ENCODE assay signal across 12 cellular contexts in genomic region chr6:158655569-158656450, GRCh38. TPM values are rescaled to one million over a fixed set of nuclear protein-coding genes. Genes with fewer than 3 reads are reported as not detected.
DNase-seq lines count a peak whose midpoint lies in the region; ATAC-seq, FAIRE-seq and TF ChIP-seq lines count a peak whose summit lies in the region.
"Had no signal": no experiment of that assay in that cellular context is flagged by ENCODE, and none has a peak within 500 bp of the region (broad histone marks: within the 10 kb centered on the region; RNA-seq: fewer than 3 reads in every experiment).

No MANE protein-coding gene starts in this region.

- H3K27me3 ChIP-seq in gastroesophageal sphincter (no peaks in the 10 kb centered on the region), transverse colon (no peaks in the 10 kb centered on the region)
- H3K27me3 ChIP-seq: foreskin keratinocyte had no signal

- no peak for FAIRE-seq in GM19239 (lab: Jason Lieb, UNC)
- FAIRE-seq: GM18507 had no signal

- no peaks in the 10 kb centered on the region for H3K9me3 ChIP-seq in gastroesophageal sphincter
- no peaks in the 10 kb centered on the region for H3K9me3 ChIP-seq in transverse colon

- no peaks in the 10 kb centered on the region for H3K36me3 ChIP-seq in gastroesophageal sphincter
- no peaks in the 10 kb centered on the region for H3K36me3 ChIP-seq in transverse colon

- 86 to 90% methylated on average over 7 to 20 of the region's 22 CpGs for WGBS in gastroesophageal sphincter (ENCODE audit: low coverage in 1 of 2), 2 donors
- WGBS in transverse colon (ENCODE audit: low coverage in 1 of 2), 2 donors, result 87 to 92% methylated on average over 10 to 22 of the region's 22 CpGs

- intact Hi-C loops in transverse colon (cut with DNase I; ENCODE audit: low total_unique reads), result no loop called here

- in situ Hi-C loops in transverse colon (cut with MboI; ENCODE audit: low pct_ligation_motif_present in 1 of 4, low pct_unique_long_range_greater_than_20kb in 1 of 4, low sequenced_read_pairs in 3 of 4), result no loop called here

- TF ChIP-seq EP300 in gastroesophageal sphincter (IDR thresholded peaks at IDR 0.05) (no peak), transverse colon (IDR thresholded peaks at IDR 0.05; ENCODE audit: low read depth) (no peak)

- peaks cover 0 to 23% (median 11%) of the 10 kb centered on the region in 3 donors for H3K4me1 ChIP-seq in gastroesophageal sphincter
- H3K4me1 ChIP-seq in transverse colon, result peaks cover 0 to 35% (median 9%) of the 10 kb centered on the region in 4 donors
- H3K4me1 ChIP-seq: foreskin keratinocyte had no signal

- TF ChIP-seq CTCF in gastroesophageal sphincter (IDR thresholded peaks at IDR 0.05) (no peak), transverse colon (IDR thresholded peaks at IDR 0.05) (no peak)

- H3K4me3 ChIP-seq in gastroesophageal sphincter (no peak overlapping the region), transverse colon (no peak overlapping the region)

- no peak for ATAC-seq in gastroesophageal sphincter
- ATAC-seq in GM19023 (IDR thresholded peaks at IDR 0.05; ENCODE audit: unreplicated experiment), result no peak
- no peak for ATAC-seq in HG03521 (IDR thresholded peaks at IDR 0.05; ENCODE audit: unreplicated experiment)
- ATAC-seq: foreskin keratinocyte had no signal

- TF ChIP-seq POLR2A in gastroesophageal sphincter (IDR thresholded peaks at IDR 0.05) (no peak), transverse colon (IDR thresholded peaks at IDR 0.05) (no peak)

- H3K27ac ChIP-seq in gastroesophageal sphincter (peak overlapping the region in 3 of 4 donors; percentile 79 to 88 (median 79)), transverse colon (peak overlapping the region; percentile 78 to 85 (median 81))
- H3K27ac ChIP-seq: foreskin keratinocyte had no signal

- peak; percentile 57 for DNase-seq in activated CD8-positive, alpha-beta memory T cell treated with anti-CD3 and anti-CD28 coated beads for 24 hours
- no peak for DNase-seq in activated CD8-positive, alpha-beta memory T cell treated with anti-CD3 and anti-CD28 coated beads, Interleukin-2, amount 50 U/mL, for 4 hours
- DNase-seq in SHP77 (lab: John Stamatoyannopoulos, UW) (peak; percentile 91 to 96), transverse colon (no peak), GM19239 (ENCODE audit: insufficient read length, low spot score) (no peak)
- DNase-seq: amniotic stem cell, foreskin keratinocyte, KBM-7 had no signal

RNA-seq across cellular contexts. Expression of gene SYTL3, which starts 6.0 kb away (rescaled TPM):
- 1 to 10 TPM; 1.9 to 5.9 (median 4.5) TPM for total RNA-seq in gastroesophageal sphincter
- total RNA-seq in transverse colon, result 1 to 10 TPM; 2.4 to 6.4 (median 2.9) TPM

RNA-seq across cellular contexts. Expression of gene DYNLT1, which starts 11.3 kb away (rescaled TPM):
- total RNA-seq in gastroesophageal sphincter (100 to 1,000 TPM in 3 of 4 donors, 10 to 100 TPM in 1; 83.9 to 125 (median 113) TPM), transverse colon (100 to 1,000 TPM in 2 of 4 donors, 10 to 100 TPM in 1, 1 to 10 TPM in 1; 2.8 to 104 (median 75.5) TPM)

Comparison
In these comparisons a context has a peak if more than half of its experiments do, and no peak if none do; other contexts are left out.
1. DNase-seq: peak in activated CD8-positive, alpha-beta memory T cell treated with anti-CD3 and anti-CD28 coated beads for 24 hours (single experiment) and SHP77 (2 of 2); none in activated CD8-positive, alpha-beta memory T cell treated with anti-CD3 and anti-CD28 coated beads, Interleukin-2, amount 50 U/mL, for 4 hours (single experiment), transverse colon (single experiment) and GM19239 (single experiment).